18 cellular contexts compared by ENCODE assay signal in the genomic region with DNA sequence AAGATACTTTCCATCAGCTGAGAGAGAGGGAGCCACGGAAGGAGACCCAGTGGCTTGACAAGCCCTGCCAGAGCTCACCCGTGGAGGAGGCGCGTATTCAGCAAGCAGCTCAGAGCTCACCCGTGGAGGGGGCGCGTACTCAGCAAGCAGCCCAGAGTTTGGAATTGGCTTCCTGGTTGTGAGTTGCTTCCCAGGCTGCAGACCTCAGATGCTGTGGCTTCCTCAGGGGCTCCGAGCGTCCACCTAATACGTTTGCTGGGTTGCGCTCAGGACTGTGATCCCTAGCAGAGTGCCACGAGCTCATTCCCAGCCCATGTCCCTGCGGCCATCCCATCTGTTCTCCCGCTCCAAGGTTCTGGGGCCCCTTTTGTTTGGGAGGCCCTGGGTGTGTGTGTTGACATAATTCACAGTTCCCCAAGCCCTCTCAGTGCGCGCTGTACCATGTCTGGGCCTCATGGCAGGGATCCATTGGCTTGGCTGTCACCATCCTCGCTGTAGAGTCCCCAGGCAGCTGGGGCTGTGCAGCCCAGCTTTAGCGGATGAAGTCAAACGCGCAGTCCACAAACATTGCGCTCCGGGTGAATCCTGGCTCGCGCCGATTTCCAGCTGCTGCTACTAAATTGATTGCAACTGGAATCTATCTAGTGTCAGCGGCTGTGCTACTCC. TPM values are rescaled to one million over a fixed set of nuclear protein-coding genes. Genes with fewer than 3 reads are reported as not detected.
DNase-seq lines count a peak whose midpoint lies in the region; ATAC-seq and TF ChIP-seq lines count a peak whose summit lies in the region.
"Had no signal": no experiment of that assay in that cellular context is flagged by ENCODE, and none has a peak within 500 bp of the region (broad histone marks: within the 10 kb centered on the region; RNA-seq: fewer than 3 reads in every experiment).

No MANE protein-coding gene starts in this region.

- H3K36me3 ChIP-seq in mucosa of descending colon (ENCODE audit: low read depth) (no peaks in the 10 kb centered on the region), PC-3 (ENCODE audit: low read depth, low read length) (no peaks in the 10 kb centered on the region)
- H3K36me3 ChIP-seq: esophagus muscularis mucosa, heart left ventricle, right atrium auricular region, tibial artery had no signal

- ATAC-seq in mucosa of descending colon (no peak), PC-3 (no peak), HG02870 (IDR thresholded peaks at IDR 0.05; ENCODE audit: unreplicated experiment) (no peak)
- ATAC-seq: activated T-helper 17 cell treated with anti-CD3 and anti-CD28 coated beads, Interleukin-2, amount 50 U/mL, for 72 hours; heart left ventricle; left lobe of liver had no signal

- H3K27ac ChIP-seq in angular gyrus (ENCODE audit: low read depth, low read length) (peak overlapping the region; percentile 83), temporal lobe (ENCODE audit: low read depth, low read length) (peak overlapping the region; percentile 97), PC-3 (ENCODE audit: low read length) (no peak overlapping the region)
- H3K27ac ChIP-seq: esophagus muscularis mucosa, heart left ventricle, right atrium auricular region, tibial artery had no signal

- CTCF ChIA-PET in PC-3 (lab: Charles Lee) = no interaction called here

- H2AFZ ChIP-seq in PC-3 (ENCODE audit: low read length) = no peak overlapping the region

- no peaks in the 10 kb centered on the region for H3K4me1 ChIP-seq in mucosa of descending colon (ENCODE audit: low read depth)
- no peaks in the 10 kb centered on the region for H3K4me1 ChIP-seq in PC-3 (ENCODE audit: insufficient read depth, low read length)

- TF ChIP-seq CTCF in mucosa of descending colon (IDR thresholded peaks at IDR 0.05) (no peak), PC-3 (conservative IDR thresholded peaks at IDR 0.05; ENCODE audit: low read depth, low read length) (no peak)

- H3K27me3 ChIP-seq in PC-3 (ENCODE audit: low read length) = peaks cover 61% of the 10 kb centered on the region

- POLR2A ChIA-PET in PC-3 (lab: Charles Lee; ENCODE audit: unreplicated experiment) = no interaction called here

- no peaks in the 10 kb centered on the region for H3K79me2 ChIP-seq in PC-3 (ENCODE audit: low read length)

- H3K4me3 ChIP-seq in mucosa of descending colon (no peak overlapping the region), PC-3 (ENCODE audit: low read length) (no peak overlapping the region)
- H3K4me3 ChIP-seq: esophagus muscularis mucosa, heart left ventricle, right atrium auricular region, tibial artery had no signal

- H3K9ac ChIP-seq in PC-3 (ENCODE audit: low read length) = no peak overlapping the region

- H3F3A ChIP-seq in PC-3 (ENCODE audit: low read length, unreplicated experiment) = no peaks in the 10 kb centered on the region

- BruUV-seq in PC-3 (replicated peaks; lab: Mats Ljungman, UMichigan) = no TSS peak

- H3K9me3 ChIP-seq in mucosa of descending colon (no peaks in the 10 kb centered on the region), PC-3 (ENCODE audit: low read length) (no peaks in the 10 kb centered on the region)
- H3K9me3 ChIP-seq: esophagus muscularis mucosa, heart left ventricle, right atrium auricular region, tibial artery had no signal

- intact Hi-C loops in mucosa of descending colon (cut with DNase I, micrococcal nuclease) (no loop called here), PC-3 (cut with micrococcal nuclease) (loop anchor here (10.0 kb wide), 1 partner anchor 753 kb away; a partner anchor contains a TSS)

- no peak overlapping the region for H3K4me2 ChIP-seq in PC-3 (ENCODE audit: low read length)

- H3K9me2 ChIP-seq in PC-3 (replicated peaks; ENCODE audit: low read length) = no peaks in the 10 kb centered on the region

- no peaks in the 10 kb centered on the region for H4K20me1 ChIP-seq in PC-3 (ENCODE audit: low read length)

- DNase-seq in NCI-H748 (lab: John Stamatoyannopoulos, UW; ENCODE audit: unreplicated experiment) (peak; percentile 72), NCI-H748 treated with DMSO at 0.1 percent for 48 hours (lab: John Stamatoyannopoulos, UW) (no peak), left kidney (ENCODE audit: low read depth, low spot score) (peak; percentile 49), mucosa of descending colon (no peak), PC-3 (no peak)
- DNase-seq: heart left ventricle; stimulated activated CD4-positive, alpha-beta T cell treated with anti-CD3 and anti-CD28 coated beads, Interleukin-2, amount 100 ng/mL, for 48 hours; stimulated activated CD8-positive, alpha-beta memory T cell treated with anti-CD3 and anti-CD28 coated beads, Interleukin-4, amount 100 ng/mL, for 48 hours; tibial artery had no signal

RNA-seq across cellular contexts. Expression of a gene that starts 3.6 kb away (rescaled TPM):
- total RNA-seq in temporal lobe (21.9 TPM), mucosa of descending colon (1 to 10 TPM in 1 of 3 donors, under 1 TPM in 2; 0.09 to 1.1 (median 0.17) TPM), PC-3 (2014; rRNA removed) (not detected in 2 replicates)
- total RNA-seq: activated T-helper 17 cell treated with anti-CD3 and anti-CD28 coated beads, Interleukin-2, amount 50 U/mL, for 72 hours; M059J; myocyte had no signal

Comparison
In these comparisons a context has a peak if more than half of its experiments do, and no peak if none do; other contexts are left out.
1. DNase-seq: peak in NCI-H748 (single experiment) and left kidney (single experiment); none in NCI-H748 treated with DMSO at 0.1 percent for 48 hours (single experiment), mucosa of descending colon (0 of 3) and PC-3 (single experiment).
2. RNA of a gene that starts 3.6 kb away (total RNA-seq): 21.9 TPM in temporal lobe (single experiment); 0.09 to 1.1 TPM in mucosa of descending colon and not detected in PC-3; every median in the first group is over 10 times any median in the second.